Comparison of ENCODE assay signal across 19 cellular contexts in genomic region chr20:5910192-5910591, GRCh38. TPM values are rescaled to one million over a fixed set of nuclear protein-coding genes. Genes with fewer than 3 reads are reported as not detected.
DNase-seq lines count a peak whose midpoint lies in the region; ATAC-seq and TF ChIP-seq lines count a peak whose summit lies in the region.
"Had no signal": no experiment of that assay in that cellular context is flagged by ENCODE, and none has a peak within 500 bp of the region (broad histone marks: within the 10 kb centered on the region; RNA-seq: fewer than 3 reads in every experiment).

No MANE protein-coding gene starts in this region.

- peak; percentile 41 for DNase-seq in NCI-H2171 treated with DMSO at 0.1 percent for 48 hours (lab: John Stamatoyannopoulos, UW)
- DNase-seq in NCI-H2171 (lab: John Stamatoyannopoulos, UW), result no peak
- DNase-seq in WTC11 (ENCODE audit: low spot score), result no peak
- no peak for DNase-seq in nephron progenitor cell
- no peak for DNase-seq in NCI-H2196 treated with DMSO at 0.1 percent for 48 hours (lab: John Stamatoyannopoulos, UW; ENCODE audit: unreplicated experiment)
- no peak for DNase-seq in lower lobe of right lung
- no peak for DNase-seq in NCI-H774 (lab: John Stamatoyannopoulos, UW)
- DNase-seq: activated B cell treated with CpG ODN at 0.5 μM for 24 hours; activated naive CD4-positive, alpha-beta T cell treated with anti-CD3 and anti-CD28 coated beads for 36 hours; activated T-cell treated with anti-CD3 and anti-CD28 coated beads, Interleukin-2, amount 50 U/mL, for 4 hours; anterior cingulate cortex; foreskin keratinocyte; GOT3; Karpas-422; NCI-H446; T-helper 9 cell had no signal

- H3K27me3 ChIP-seq in KMS-11 (ENCODE audit: insufficient read depth, low read depth) (no peaks in the 10 kb centered on the region), lower lobe of right lung (ENCODE audit: low read depth) (peaks cover 44% of the 10 kb centered on the region)

- H3K4me3 ChIP-seq in KMS-11 (IDR thresholded peaks at IDR 0.05; ENCODE audit: insufficient read depth, low read depth, low read length) (no peak overlapping the region), lower lobe of right lung (no peak overlapping the region)
- H3K4me3 ChIP-seq: prostate gland had no signal

- POLR2A ChIA-PET in WTC11 (lab: Charles Lee), result no interaction called here

- no peak overlapping the region for H3K9ac ChIP-seq in KMS-11

- H3K4me3 Mint-ChIP-seq in WTC11 (peak overlapping the region; percentile 71; the same call in 1 of the 2 replicates), nephron progenitor cell (peak overlapping the region; percentile 76)
- H3K4me3 Mint-ChIP-seq: activated B cell treated with CpG ODN at 0.5 μM for 24 hours had no signal

- CTCF ChIA-PET in WTC11 (lab: Charles Lee), result interaction anchor here (0.7 kb wide), 1 partner anchor 212 kb away, joined by 3 read pairs; no protein-coding TSS in a partner anchor

- H3K36me3 Mint-ChIP-seq in WTC11, result no peaks in the 10 kb centered on the region
- no peaks in the 10 kb centered on the region for H3K36me3 Mint-ChIP-seq in nephron progenitor cell (ENCODE audit: low read depth)

- no peaks in the 10 kb centered on the region for H3K79me2 ChIP-seq in KMS-11 (ENCODE audit: insufficient read depth, low read depth)

- H3K4me1 ChIP-seq in KMS-11 (ENCODE audit: low read depth, poor library complexity, severe bottlenecking), result peaks cover 14% of the 10 kb centered on the region
- no peaks in the 10 kb centered on the region for H3K4me1 ChIP-seq in lower lobe of right lung
- H3K4me1 ChIP-seq: foreskin keratinocyte, prostate gland had no signal

- no peaks in the 10 kb centered on the region for H3K9me3 ChIP-seq in lower lobe of right lung
- H3K9me3 ChIP-seq: prostate gland had no signal

- no peaks in the 10 kb centered on the region for H4K20me1 ChIP-seq in KMS-11 (ENCODE audit: insufficient read depth)

- no peak overlapping the region for H2AFZ ChIP-seq in KMS-11 (ENCODE audit: low read depth)

- intact Hi-C loops in lower lobe of right lung (cut with DNase I), result no loop called here

- no peak overlapping the region for H3K27ac ChIP-seq in KMS-11
- H3K27ac ChIP-seq in lower lobe of right lung, result no peak overlapping the region
- H3K27ac ChIP-seq: C4-2B, foreskin keratinocyte, prostate gland had no signal

- H3K27me3 Mint-ChIP-seq in WTC11 (ENCODE audit: low read depth) (peaks cover 25% of the 10 kb centered on the region), nephron progenitor cell (ENCODE audit: low read depth, poor library complexity) (peaks cover 63% of the 10 kb centered on the region)

- ATAC-seq in WTC11 (no peak), lower lobe of right lung (no peak)

- H3K36me3 ChIP-seq in KMS-11 (ENCODE audit: insufficient read depth) (no peaks in the 10 kb centered on the region), lower lobe of right lung (no peaks in the 10 kb centered on the region)
- H3K36me3 ChIP-seq: prostate gland had no signal

- TF ChIP-seq CTCF in KMS-11 (conservative IDR thresholded peaks at IDR 0.05; ENCODE audit: low read depth, low read length) (no peak), WTC11 (IDR thresholded peaks at IDR 0.05) (no peak), nephron progenitor cell (IDR thresholded peaks at IDR 0.05) (no peak), lower lobe of right lung (IDR thresholded peaks at IDR 0.05) (no peak)

- H3K27ac Mint-ChIP-seq in WTC11, result no peak overlapping the region
- H3K27ac Mint-ChIP-seq in nephron progenitor cell, result no peak overlapping the region
- H3K27ac Mint-ChIP-seq: activated B cell treated with CpG ODN at 0.5 μM for 24 hours; activated naive CD4-positive, alpha-beta T cell treated with anti-CD3 and anti-CD28 coated beads for 36 hours had no signal

- H3K9me3 Mint-ChIP-seq in WTC11, result peaks cover 6% of the 10 kb centered on the region; the same call in 1 of the 2 replicates
- H3K9me3 Mint-ChIP-seq in nephron progenitor cell, result no peaks in the 10 kb centered on the region
- H3K9me3 Mint-ChIP-seq: activated B cell treated with CpG ODN at 0.5 μM for 24 hours; activated naive CD4-positive, alpha-beta T cell treated with anti-CD3 and anti-CD28 coated beads for 36 hours; activated T-cell treated with anti-CD3 and anti-CD28 coated beads, Interleukin-2, amount 50 U/mL, for 4 hours had no signal

- H3K4me2 ChIP-seq in KMS-11, result peak overlapping the region; percentile 64; the same call in 1 of the 2 replicates

- H3K4me1 Mint-ChIP-seq in WTC11 (peaks cover 25% of the 10 kb centered on the region), nephron progenitor cell (peaks cover 7% of the 10 kb centered on the region)

TF ChIP-seq in WTC11, 78 proteins besides CTCF, POLR2A, EP300 and RAD21:
- no peak for TF ChIP-seq JUN (CRISPR knock-in tag; IDR thresholded peaks at IDR 0.05)
- no peak for TF ChIP-seq USF1 (CRISPR knock-in tag; IDR thresholded peaks at IDR 0.05)
- TF ChIP-seq E2F4 (CRISPR knock-in tag; IDR thresholded peaks at IDR 0.05; ENCODE audit: borderline replicate concordance, low read depth), result no peak
- no peak for TF ChIP-seq CREM (CRISPR knock-in tag; IDR thresholded peaks at IDR 0.05)
- TF ChIP-seq TCF7 (CRISPR knock-in tag; IDR thresholded peaks at IDR 0.05; ENCODE audit: low read depth), result no peak
- TF ChIP-seq RELA (CRISPR knock-in tag; IDR thresholded peaks at IDR 0.05; ENCODE audit: borderline replicate concordance), result no peak
- TF ChIP-seq STAT6 (CRISPR knock-in tag; conservative IDR thresholded peaks at IDR 0.05; ENCODE audit: low read depth), result no peak
- no peak for TF ChIP-seq ZBTB21 (CRISPR knock-in tag; IDR thresholded peaks at IDR 0.05; ENCODE audit: borderline replicate concordance)

RNA-seq across cellular contexts. Expression of gene CHGB, which starts 1.1 kb away (rescaled TPM):
- 1.3 to 1.4 TPM (median 1.4 TPM) in 3 replicates for total RNA-seq in WTC11 (2021)
- total RNA-seq in lower lobe of right lung, result 0.15 TPM
- total RNA-seq: activated B cell treated with CpG ODN at 0.5 μM for 24 hours; activated naive CD4-positive, alpha-beta T cell treated with anti-CD3 and anti-CD28 coated beads for 36 hours had no signal

RNA-seq across cellular contexts. Expression of gene TRMT6, which starts 40.1 kb away (rescaled TPM):
- total RNA-seq in WTC11 (2021) (15.4 to 17.2 TPM (median 16.7 TPM) in 3 replicates), lower lobe of right lung (11.0 TPM)

RNA-seq across cellular contexts. Expression of gene MCM8, which starts 40.3 kb away (rescaled TPM):
- 28.0 to 29.5 TPM (median 29.5 TPM) in 3 replicates for total RNA-seq in WTC11 (2021)
- total RNA-seq in lower lobe of right lung, result 6.0 TPM
